22 cellular contexts compared by ENCODE assay signal in the genomic region with DNA sequence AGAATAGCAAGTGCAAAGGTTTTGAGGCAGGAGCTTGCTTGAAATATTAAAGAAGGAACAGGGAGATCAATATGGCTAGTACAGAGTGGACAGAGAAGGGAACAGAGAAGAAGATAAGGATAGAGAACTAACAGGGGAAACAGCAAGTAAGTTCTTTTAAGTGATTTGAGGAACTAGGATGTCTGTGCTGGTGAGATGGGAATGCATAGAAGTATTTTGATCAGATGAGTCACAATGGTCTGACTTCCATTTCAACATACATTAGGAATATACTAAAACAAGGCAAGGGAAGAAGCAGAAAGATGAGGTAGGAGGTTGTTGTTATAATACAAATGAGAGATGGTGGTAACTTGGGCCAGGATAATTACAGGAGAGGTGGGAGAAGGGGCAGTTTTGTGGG.
DNase-seq lines count a peak whose midpoint lies in the region; ATAC-seq, FAIRE-seq and TF ChIP-seq lines count a peak whose summit lies in the region.
"Had no signal": no experiment of that assay in that cellular context is flagged by ENCODE, and none has a peak within 500 bp of the region (broad histone marks: within the 10 kb centered on the region; RNA-seq: fewer than 3 reads in every experiment).

No MANE protein-coding gene starts in this region.

- ATAC-seq in HG03280 (IDR thresholded peaks at IDR 0.05; ENCODE audit: unreplicated experiment), result no peak
- ATAC-seq: activated T-helper 17 cell treated with anti-CD3 and anti-CD28 coated beads, Interleukin-2, amount 50 U/mL, for 72 hours; GM23338 had no signal

- 0 out of 2 replicates have a peak overlapping the region, but pooled peaks have one; percentile 8 for H3K4me2 ChIP-seq in OCI-LY3 (ENCODE audit: low read length)
- H3K4me2 ChIP-seq: GM23338 had no signal

- peaks cover 12% of the 10 kb centered on the region for H3K4me1 ChIP-seq in OCI-LY3 (ENCODE audit: low read length)

- TF ChIP-seq CTCF in OCI-LY3 (IDR thresholded peaks at IDR 0.05; ENCODE audit: low read depth, low read length), result no peak
- TF ChIP-seq CTCF in bronchial epithelial cell (IDR thresholded peaks at IDR 0.05; ENCODE audit: insufficient read depth, low read length, severe bottlenecking), result no peak

- no peak overlapping the region for H2AFZ ChIP-seq in OCI-LY3 (ENCODE audit: low read depth, low read length)
- H2AFZ ChIP-seq: GM23338 had no signal

- H3K79me2 ChIP-seq in OCI-LY3 (ENCODE audit: low read length), result no peaks in the 10 kb centered on the region

- FAIRE-seq in bronchial epithelial cell (lab: Jason Lieb, UNC), result no peak
- FAIRE-seq: G401.6, GM12892, HTR-8/SVneo, kidney had no signal

- H3K9me3 ChIP-seq in OCI-LY3 (ENCODE audit: insufficient read depth, low read length), result no peaks in the 10 kb centered on the region

- H3K9ac ChIP-seq in OCI-LY3 (ENCODE audit: low read length), result no peak overlapping the region

- H3K27me3 ChIP-seq in OCI-LY3 (ENCODE audit: low read depth, low read length) (no peaks in the 10 kb centered on the region), bronchial epithelial cell (ENCODE audit: control insufficient read depth, insufficient read depth, low read length) (no peaks in the 10 kb centered on the region)

- H3K4me3 ChIP-seq in OCI-LY3 (ENCODE audit: low read length) (no peak overlapping the region), bronchial epithelial cell (ENCODE audit: low read depth, low read length) (no peak overlapping the region)
- H3K4me3 ChIP-seq: GM23338 had no signal

- H3K36me3 ChIP-seq in OCI-LY3 (replicated peaks; ENCODE audit: low read depth, low read length) (no peaks in the 10 kb centered on the region), bronchial epithelial cell (ENCODE audit: control insufficient read depth, insufficient read depth, low read length) (no peaks in the 10 kb centered on the region)

- DNase-seq in CD1c-positive myeloid dendritic cell (ENCODE audit: extremely low spot score), result peak; percentile 29
- DNase-seq in bronchial epithelial cell (ENCODE audit: low read depth), result peak; percentile 56
- DNase-seq in medulla oblongata (ENCODE audit: extremely low spot score), result peak; percentile 67
- no peak for DNase-seq in NCI-H82 (lab: John Stamatoyannopoulos, UW)
- no peak for DNase-seq in COLO668 (lab: John Stamatoyannopoulos, UW; ENCODE audit: unreplicated experiment)
- DNase-seq in NCI-H128 (lab: John Stamatoyannopoulos, UW; ENCODE audit: unreplicated experiment), result no peak
- DNase-seq: activated CD4-positive, CD25-positive, alpha-beta regulatory T cell; kidney; mesendoderm; NCI-H774; nephron progenitor cell; retina; RPMI8226; stimulated activated CD4-positive, alpha-beta T cell treated with anti-CD3 and anti-CD28 coated beads, Interleukin-1b, Interleukin-23, amount 100 ng/mL, for 48 hours had no signal

- H3K27ac ChIP-seq in OCI-LY3 (ENCODE audit: low read length), result no peak overlapping the region
- H3K27ac ChIP-seq: epithelial cell of prostate had no signal

- H4K20me1 ChIP-seq in OCI-LY3 (ENCODE audit: insufficient read depth, low read length), result no peaks in the 10 kb centered on the region

Comparison
In these comparisons a context has a peak if more than half of its experiments do, and no peak if none do; other contexts are left out.
1. DNase-seq: peak in CD1c-positive myeloid dendritic cell (single experiment), bronchial epithelial cell (single experiment) and medulla oblongata (single experiment); none in NCI-H82 (single experiment), COLO668 (single experiment) and NCI-H128 (single experiment).